ENCODE assay signal across 8 cellular contexts in the genomic region with DNA sequence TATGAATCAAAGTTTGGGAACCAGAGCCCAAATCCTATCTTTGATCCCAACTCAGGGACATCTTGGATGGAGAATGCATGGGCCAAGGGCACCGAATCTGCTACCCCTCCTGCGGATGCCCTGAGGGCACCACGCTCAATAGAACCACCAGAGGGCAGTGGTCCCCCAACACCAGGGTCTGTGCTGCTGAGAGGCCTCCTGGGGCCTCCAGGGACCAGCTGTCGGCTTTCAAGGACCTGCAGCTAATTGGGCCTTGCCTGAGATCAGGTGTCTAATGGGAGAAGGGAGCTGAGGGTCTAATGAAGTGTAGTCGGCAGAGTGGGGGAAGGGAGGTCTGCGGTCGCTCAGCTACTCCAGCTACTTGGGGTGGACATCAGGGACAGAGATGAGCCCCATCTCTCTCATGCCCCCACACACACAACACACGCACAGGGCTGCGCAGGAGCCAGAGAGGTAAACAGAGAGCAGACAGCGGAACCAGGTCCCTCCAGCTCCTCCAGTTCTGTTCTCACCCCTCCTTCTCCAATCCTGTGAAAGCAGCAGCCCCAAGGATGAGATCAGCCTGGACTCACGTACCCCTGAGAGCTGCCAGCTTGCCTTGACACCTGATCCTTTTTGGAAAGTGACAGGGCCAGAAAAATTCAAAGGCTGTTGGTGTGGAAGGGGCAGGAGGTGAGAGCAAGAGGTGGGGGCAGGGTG. TPM values are rescaled to one million over a fixed set of nuclear protein-coding genes. Genes with fewer than 3 reads are reported as not detected.
DNase-seq lines count a peak whose midpoint lies in the region; ATAC-seq lines count a peak whose summit lies in the region.

No MANE protein-coding gene starts in this region.

- peak; percentile 58 for ATAC-seq in HG03097 (IDR thresholded peaks at IDR 0.05; ENCODE audit: low FRiP score, unreplicated experiment)

- peak overlapping the region; percentile 69 for H3K27ac ChIP-seq in layer of hippocampus (ENCODE audit: low read depth, low read length)

- H3K27me3 ChIP-seq in layer of hippocampus (ENCODE audit: control insufficient read depth, insufficient read depth, low read length) = no peaks in the 10 kb centered on the region

- DNase-seq in GDM1 (lab: John Stamatoyannopoulos, UW) (peak; percentile 60), NCI-H345 (lab: John Stamatoyannopoulos, UW) (peak; percentile 86), cerebellar cortex (ENCODE audit: low spot score) (peak; percentile 33), mesenteric fat pad (ENCODE audit: low spot score) (no peak)
- peak; percentile 62 to 65 for DNase-seq in activated CD4-positive, alpha-beta T cell treated with anti-CD3 and anti-CD28 coated beads for 24 hours (ENCODE audit: low read depth in 2 of 2)
- DNase-seq in stimulated activated CD4-positive, alpha-beta T cell treated with anti-CD3 and anti-CD28 coated beads, Interleukin-4, amount 100 ng/mL, for 24 hours = peak; percentile 79

RNA-seq across cellular contexts. Expression of a gene that starts 34.9 kb away (rescaled TPM):
- total RNA-seq in mesenteric fat pad = 132 TPM

RNA-seq across cellular contexts. Expression of a gene that starts 48.0 kb away (rescaled TPM):
- total RNA-seq in mesenteric fat pad = 47.1 TPM
